Comparison of ENCODE assay signal across 17 cellular contexts in the genomic region with DNA sequence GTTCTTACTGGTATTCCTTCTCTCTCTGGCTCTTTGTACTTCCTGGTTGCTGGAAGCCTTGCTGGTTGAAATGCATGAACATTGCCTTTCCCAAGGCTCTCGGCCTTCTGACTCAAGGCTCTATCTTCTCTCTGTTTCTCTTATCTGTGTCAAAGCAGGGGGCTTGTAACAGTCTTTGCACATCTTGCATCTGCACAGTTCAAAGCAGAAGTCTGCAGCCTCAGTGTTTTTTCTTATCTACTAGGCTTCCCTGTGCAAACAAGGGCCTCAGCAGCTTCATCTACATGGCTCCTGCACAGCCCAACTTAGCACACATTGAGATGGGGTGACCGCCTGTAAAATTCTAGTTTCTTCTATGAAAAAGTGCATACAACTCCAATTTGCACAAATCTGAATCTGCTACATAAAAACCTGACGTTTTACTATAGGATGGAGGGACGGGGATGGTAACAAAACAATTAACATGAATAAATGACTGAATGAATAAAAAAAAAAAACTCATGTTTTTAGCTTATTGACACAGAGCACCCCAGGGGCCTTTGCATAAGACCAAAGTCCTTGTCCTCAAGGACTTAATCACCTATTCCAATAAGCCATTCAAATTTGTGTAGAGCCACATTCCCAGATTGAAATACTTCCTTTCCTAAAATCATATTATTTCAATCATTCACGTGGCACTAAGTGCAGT.
"Had no signal": no experiment of that assay in that cellular context is flagged by ENCODE, and none has a peak within 500 bp of the region (broad histone marks: within the 10 kb centered on the region; RNA-seq: fewer than 3 reads in every experiment).

No MANE protein-coding gene starts in this region.

- H3K4me3 Mint-ChIP-seq: activated CD4-positive, alpha-beta T cell treated with anti-CD3 and anti-CD28 coated beads, Interleukin-2, amount 10 ng/mL, durations not matched to agents 7 days and 5 days; activated CD8-positive, alpha-beta T cell treated with anti-CD3 and anti-CD28 coated beads, Interleukin-2, amount 10 ng/mL, durations not matched to agents 7 days and 5 days; activated naive CD8-positive, alpha-beta T cell; activated T-cell treated with anti-CD3 and anti-CD28 coated beads, Interleukin-2, amount 50 U/mL, for 4 hours; dendritic cell treated with granulocyte-macrophage colony-stimulating factor and Interleukin-4, amounts not matched to agents 40 ng/mL and 50 ng/mL, for 4 days; nephron had no signal

- H3K4me1 ChIP-seq: tibial nerve, uterus had no signal

- DNase-seq: activated CD4-positive, alpha-beta T cell treated with anti-CD3 and anti-CD28 coated beads, Interleukin-2, amount 10 ng/mL, durations not matched to agents 7 days and 5 days; activated CD8-positive, alpha-beta T cell treated with anti-CD3 and anti-CD28 coated beads, Interleukin-2, amount 10 ng/mL, durations not matched to agents 7 days and 5 days; activated effector memory CD4-positive, alpha-beta T cell treated with anti-CD3 and anti-CD28 coated beads, Interleukin-2, amount 50 U/mL, for 16 hours; activated T-cell treated with anti-CD3 and anti-CD28 coated beads, Interleukin-2, amount 50 U/mL, for 4 hours; effector CD8-positive, alpha-beta T cell; left cardiac atrium; stimulated activated CD4-positive, alpha-beta T cell treated with anti-CD3 and anti-CD28 coated beads, Interleukin-2, amount 100 ng/mL, for 24 hours; stimulated activated naive CD4-positive, alpha-beta T cell treated with Interleukin-2 at 50 U/mL for 16 hours; SW 1271; T-helper 2 cell; uterus had no signal

- H3K27ac ChIP-seq: tibial nerve, uterus had no signal

- ATAC-seq: activated CD4-positive, CD25-positive, alpha-beta regulatory T cell treated with anti-CD3 and anti-CD28 coated beads, Interleukin-2, amount 50 U/mL, for 24 hours; activated CD8-positive, alpha-beta T cell treated with anti-CD3 and anti-CD28 coated beads, Interleukin-2, amount 10 ng/mL, durations not matched to agents 7 days and 5 days; activated T-cell treated with anti-CD3 and anti-CD28 coated beads, Interleukin-2, amount 50 U/mL, for 4 hours; left cardiac atrium had no signal

- H3K27me3 Mint-ChIP-seq: activated CD4-positive, alpha-beta T cell treated with anti-CD3 and anti-CD28 coated beads, Interleukin-2, amount 10 ng/mL, durations not matched to agents 7 days and 5 days; activated naive CD8-positive, alpha-beta T cell; dendritic cell treated with granulocyte-macrophage colony-stimulating factor and Interleukin-4, amounts not matched to agents 40 ng/mL and 50 ng/mL, for 4 days; progenitor cell of endocrine pancreas had no signal

- H3K36me3 Mint-ChIP-seq: activated naive CD8-positive, alpha-beta T cell had no signal

- H3K27ac Mint-ChIP-seq: activated CD4-positive, alpha-beta T cell treated with anti-CD3 and anti-CD28 coated beads, Interleukin-2, amount 10 ng/mL, durations not matched to agents 7 days and 5 days; activated CD8-positive, alpha-beta T cell treated with anti-CD3 and anti-CD28 coated beads, Interleukin-2, amount 10 ng/mL, durations not matched to agents 7 days and 5 days; activated naive CD8-positive, alpha-beta T cell; dendritic cell treated with granulocyte-macrophage colony-stimulating factor and Interleukin-4, amounts not matched to agents 40 ng/mL and 50 ng/mL, for 4 days; progenitor cell of endocrine pancreas had no signal

- H3K9me3 Mint-ChIP-seq: activated CD4-positive, alpha-beta T cell treated with anti-CD3 and anti-CD28 coated beads, Interleukin-2, amount 10 ng/mL, durations not matched to agents 7 days and 5 days; activated T-cell treated with anti-CD3 and anti-CD28 coated beads, Interleukin-2, amount 50 U/mL, for 4 hours; dendritic cell treated with granulocyte-macrophage colony-stimulating factor and Interleukin-4, amounts not matched to agents 40 ng/mL and 50 ng/mL, for 4 days; nephron had no signal

- H3K36me3 ChIP-seq: tibial nerve, uterus had no signal

- H3K4me1 Mint-ChIP-seq: activated CD4-positive, alpha-beta T cell treated with anti-CD3 and anti-CD28 coated beads, Interleukin-2, amount 10 ng/mL, durations not matched to agents 7 days and 5 days had no signal

- H3K9me3 ChIP-seq: tibial nerve, uterus had no signal

- H3K4me3 ChIP-seq: tibial nerve, uterus had no signal

- H3K27me3 ChIP-seq: tibial nerve, uterus had no signal
